In genomic region chr2:96325038-96325883, GRCh38 we compare ENCODE assay signal across 1 cellular context.
TF ChIP-seq lines count a peak whose summit lies in the region.

ITPRIPL1 (plus strand) TSS chr2:96325317; CDS start chr2:96325840, 523 bp downstream.

TF ChIP-seq in HepG2, 621 proteins besides CTCF, POLR2A, EP300 and RAD21 (continued from another document and continues in another):
- TF ChIP-seq TEF (CRISPR knock-in tag; IDR thresholded peaks at IDR 0.05) = no peak
- peak; percentile 60; the same call in 1 of the 2 replicates for TF ChIP-seq FOXC1 (CRISPR knock-in tag; IDR thresholded peaks at IDR 0.05; ENCODE audit: borderline replicate concordance)
- TF ChIP-seq ZNF616 (CRISPR knock-in tag; IDR thresholded peaks at IDR 0.05; ENCODE audit: low read depth) = peak; percentile 41; the same call in 1 of the 2 replicates
- peak in 1 of 2 experiments; percentile 43; a peak in 1 of 4 replicates for TF ChIP-seq KLF16 (CRISPR knock-in tag; IDR thresholded peaks at IDR 0.05)
- peak; percentile 80; the same call in 1 of the 2 replicates for TF ChIP-seq ZNF766 (CRISPR knock-in tag; IDR thresholded peaks at IDR 0.05; ENCODE audit: borderline replicate concordance)
- TF ChIP-seq HOXA3 (CRISPR knock-in tag; IDR thresholded peaks at IDR 0.05) = peak; percentile 30; the same call in 1 of the 2 replicates
- TF ChIP-seq TAF1 (CRISPR knock-in tag; IDR thresholded peaks at IDR 0.05) = peak; percentile 44; the same call in 1 of the 2 replicates
- TF ChIP-seq ZNF430 (CRISPR knock-in tag; IDR thresholded peaks at IDR 0.05) = peak; percentile 76; the same call in 1 of the 2 replicates
- peak; percentile 51; the same call in 1 of the 2 replicates for TF ChIP-seq HNRNPL (IDR thresholded peaks at IDR 0.05; ENCODE audit: low read depth, low read length)
- TF ChIP-seq KDM2A (CRISPR knock-in tag; IDR thresholded peaks at IDR 0.05; ENCODE audit: borderline replicate concordance, low read depth) = peak; percentile 53
- peak; percentile 73 for TF ChIP-seq ZNF18 (CRISPR knock-in tag; IDR thresholded peaks at IDR 0.05; ENCODE audit: insufficient replicate concordance)
- TF ChIP-seq ZNF138 (CRISPR knock-in tag; IDR thresholded peaks at IDR 0.05; ENCODE audit: low read depth) = no peak
- 0 out of 2 replicates have a peak, but pooled peaks have one; percentile 42 for TF ChIP-seq TOPORS (CRISPR knock-in tag; IDR thresholded peaks at IDR 0.05)
- TF ChIP-seq PRDM4 (CRISPR knock-in tag; IDR thresholded peaks at IDR 0.05; ENCODE audit: borderline replicate concordance) = no peak
- no peak for TF ChIP-seq ZNF740 (CRISPR knock-in tag; IDR thresholded peaks at IDR 0.05)
- TF ChIP-seq ZNF510 (CRISPR knock-in tag; IDR thresholded peaks at IDR 0.05; ENCODE audit: low read depth) = peak; percentile 70; the same call in 1 of the 2 replicates
- TF ChIP-seq ZNF354B (CRISPR knock-in tag; IDR thresholded peaks at IDR 0.05) = peak; percentile 54; the same call in 1 of the 2 replicates
- peak; percentile 61; the same call in 1 of the 2 replicates for TF ChIP-seq ZGPAT (CRISPR knock-in tag; IDR thresholded peaks at IDR 0.05)
- 0 out of 2 replicates have a peak, but pooled peaks have one; percentile 73 for TF ChIP-seq SNAPC5 (CRISPR knock-in tag; IDR thresholded peaks at IDR 0.05; ENCODE audit: borderline replicate concordance)
- peak; percentile 49; the same call in 1 of the 2 replicates for TF ChIP-seq ZNF503 (CRISPR knock-in tag; IDR thresholded peaks at IDR 0.05)
- peak; percentile 45 for TF ChIP-seq SRSF1 (optimal IDR thresholded peaks at IDR 0.05; ENCODE audit: low read depth, low read length)
- 0 out of 2 replicates have a peak, but pooled peaks have one; percentile 52 for TF ChIP-seq ZSCAN9 (CRISPR knock-in tag; IDR thresholded peaks at IDR 0.05; ENCODE audit: borderline replicate concordance)
- TF ChIP-seq ZSCAN31 (CRISPR knock-in tag; IDR thresholded peaks at IDR 0.05; ENCODE audit: low read depth) = 0 out of 2 replicates have a peak, but pooled peaks have one; percentile 4
- TF ChIP-seq ZNF839 (CRISPR knock-in tag; IDR thresholded peaks at IDR 0.05; ENCODE audit: borderline replicate concordance) = peak; percentile 64
- TF ChIP-seq ERF (CRISPR knock-in tag; IDR thresholded peaks at IDR 0.05) = 0 out of 2 replicates have a peak, but pooled peaks have one; percentile 38
- no peak; the same call in 1 of the 2 replicates for TF ChIP-seq THAP11 (CRISPR knock-in tag; IDR thresholded peaks at IDR 0.05)
- TF ChIP-seq ZMAT3 (CRISPR knock-in tag; conservative IDR thresholded peaks at IDR 0.05) = peak; percentile 69
- peak; percentile 76; the same call in 1 of the 2 replicates for TF ChIP-seq ATF5 (CRISPR knock-in tag; IDR thresholded peaks at IDR 0.05; ENCODE audit: low read depth)
- no peak for TF ChIP-seq ZBTB26 (CRISPR knock-in tag; IDR thresholded peaks at IDR 0.05; ENCODE audit: borderline replicate concordance)
- 0 out of 2 replicates have a peak, but pooled peaks have one; percentile 9 for TF ChIP-seq DPF2 (CRISPR knock-in tag; IDR thresholded peaks at IDR 0.05; ENCODE audit: borderline replicate concordance, low read depth)
- TF ChIP-seq ZNF143 (CRISPR knock-in tag; IDR thresholded peaks at IDR 0.05) = no peak; the same call in 1 of the 2 replicates
- TF ChIP-seq ELK4 (CRISPR knock-in tag; IDR thresholded peaks at IDR 0.05; ENCODE audit: borderline replicate concordance) = no peak
- TF ChIP-seq ZNF574 (CRISPR knock-in tag; IDR thresholded peaks at IDR 0.05) = peak; percentile 48; the same call in 1 of the 2 replicates
- TF ChIP-seq ZNF615 (CRISPR knock-in tag; IDR thresholded peaks at IDR 0.05; ENCODE audit: borderline replicate concordance) = no peak
- peak; percentile 52; the same call in 1 of the 2 replicates for TF ChIP-seq MTERF4 (CRISPR knock-in tag; IDR thresholded peaks at IDR 0.05)
- TF ChIP-seq CHCHD3 (CRISPR knock-in tag; IDR thresholded peaks at IDR 0.05) = no peak
- TF ChIP-seq HNF1B (CRISPR knock-in tag; IDR thresholded peaks at IDR 0.05) = no peak
- peak; percentile 58; the same call in 1 of the 2 replicates for TF ChIP-seq GABPB1 (CRISPR knock-in tag; IDR thresholded peaks at IDR 0.05)
- TF ChIP-seq LCORL (IDR thresholded peaks at IDR 0.05) = no peak
- TF ChIP-seq LCORL (CRISPR knock-in tag; IDR thresholded peaks at IDR 0.05) = peak; percentile 10; the same call in 1 of the 2 replicates
- TF ChIP-seq PAWR (CRISPR knock-in tag; IDR thresholded peaks at IDR 0.05; ENCODE audit: borderline replicate concordance) = no peak
- no peak for TF ChIP-seq ATF1 (CRISPR knock-in tag; IDR thresholded peaks at IDR 0.05)
